In the genomic region with DNA sequence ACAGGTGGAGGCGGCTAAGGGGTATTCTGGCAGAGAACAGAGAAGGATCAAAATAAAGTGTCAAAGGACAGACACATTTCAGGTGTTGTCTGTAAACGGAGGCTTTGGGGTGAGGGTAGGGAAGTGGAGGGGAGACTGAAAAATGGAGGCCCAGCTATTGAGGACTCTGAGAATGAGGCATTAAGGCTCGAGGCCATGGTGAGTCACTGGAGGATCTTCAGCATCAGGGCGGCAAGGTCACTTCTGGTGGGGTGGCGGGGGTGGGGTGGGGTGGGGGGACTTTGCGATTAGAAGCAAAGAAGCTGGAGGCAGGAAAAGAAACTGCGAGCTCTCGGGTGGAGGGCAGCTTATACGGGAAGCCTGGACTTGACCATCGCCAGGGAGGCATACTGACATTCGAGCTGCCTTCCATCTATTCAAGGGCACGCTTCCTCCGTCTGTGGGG, we compare ENCODE assay signal across 8 cellular contexts. TPM values are rescaled to one million over a fixed set of nuclear protein-coding genes. Genes with fewer than 3 reads are reported as not detected.
A peak's percentile ranks its signal among the peaks of the same experiment; 100 is the strongest.
DNase-seq lines count a peak whose midpoint lies in the region; ATAC-seq, FAIRE-seq and TF ChIP-seq lines count a peak whose summit lies in the region.

No MANE protein-coding gene starts in this region.

- peak; percentile 22 for ATAC-seq in HepG2
- no peak for ATAC-seq in HG03354 (IDR thresholded peaks at IDR 0.05; ENCODE audit: poor library complexity, severe bottlenecking, unreplicated experiment)
- ATAC-seq in GM21526 (IDR thresholded peaks at IDR 0.05; ENCODE audit: low FRiP score, unreplicated experiment): no peak

- no peak for TF ChIP-seq RAD21 in HepG2 (CRISPR knock-in tag; IDR thresholded peaks at IDR 0.05)

- H3K27ac ChIP-seq in brain microvascular endothelial cell (peak overlapping the region; percentile 58), HepG2 (ENCODE audit: extremely low read length, insufficient read depth, low read length) (peak overlapping the region; percentile 68), stomach (peak overlapping the region; percentile 89 to 99 (median 97))

- CTCF ChIA-PET in HepG2 (lab: Yijun Ruan, JAX; ENCODE audit: low intra/inter-chr PET ratio, low total read pairs): no interaction called here

- 8% methylated on average over 11 of the region's 13 CpGs for WGBS in HepG2 (ENCODE audit: low lambda C conversion rate)
- 5 to 10% (median 7%) methylated on average over 11 to 13 of the region's 13 CpGs for whole genome bisulfite sequencing in stomach, 5 donors

- no peak overlapping the region for H2AFZ ChIP-seq in HepG2 (ENCODE audit: low read length)

- peak overlapping the region; percentile 81 for H3K9ac ChIP-seq in HepG2 (ENCODE audit: insufficient read depth, low read depth, low read length)

- H3K27me3 ChIP-seq in brain microvascular endothelial cell (replicated peaks): no peaks in the 10 kb centered on the region
- H3K27me3 ChIP-seq in HepG2 (ENCODE audit: control insufficient read depth in 1 of 2, insufficient read depth in 2 of 2, low read length in 2 of 2): no peaks in the 10 kb centered on the region
- H3K27me3 ChIP-seq in stomach: no peaks in the 10 kb centered on the region

- intact Hi-C loops in HepG2 (cut with micrococcal nuclease; ENCODE audit: unreplicated experiment): loop anchor here (5.0 kb wide), 1 partner anchor 70 kb away; no protein-coding TSS in a partner anchor
- intact Hi-C loops in stomach (cut with DNase I; ENCODE audit: low total_unique reads): loop anchor here (10.0 kb wide), 1 partner anchor 63 kb away; the partner anchor contains the start of gene PCGF5

- TF ChIP-seq POLR2A in HepG2 (IDR thresholded peaks at IDR 0.05; ENCODE audit: insufficient read depth in 1 of 2, low read depth in 2 of 2, low read length in 2 of 2) (no peak), stomach (IDR thresholded peaks at IDR 0.05) (no peak)

- no TSS peak for BruUV-seq in HepG2 (replicated peaks; lab: Mats Ljungman, UMichigan)

- H3K4me3 ChIP-seq in brain microvascular endothelial cell (ENCODE audit: low read depth, low read length) (peak overlapping the region; percentile 70), HepG2 (replicated peaks in 1 of 3; ENCODE audit: insufficient read depth in 1 of 3, low read depth in 2 of 3, low read length in 3 of 3) (peak overlapping the region; percentile 61 to 91 (median 86)), stomach (peak overlapping the region; percentile 57 to 92 (median 84))

- POLR2A ChIA-PET in HepG2 (lab: Yijun Ruan, JAX): interaction anchor here (0.6 to 3.2 kb wide), 13 partner anchors 9 to 247 kb away, joined by 3 to 52 read pairs (median 3); partner anchors contain the start of gene PCGF5

- FAIRE-seq in HepG2 (lab: Jason Lieb, UNC): no peak

- H3K4me2 ChIP-seq in HepG2 (ENCODE audit: low read depth, low read length): peak overlapping the region; percentile 98

- H3K79me2 ChIP-seq in HepG2 (ENCODE audit: insufficient read depth, low read length): peaks cover 31% of the 10 kb centered on the region

- H3K9me3 ChIP-seq in HepG2 (ENCODE audit: low read length) (no peaks in the 10 kb centered on the region), stomach (no peaks in the 10 kb centered on the region)

- H4K20me1 ChIP-seq in HepG2 (ENCODE audit: insufficient read depth, low read length): 0 out of 2 replicates have a peak, but pooled peaks cover 6% of the 10 kb centered on the region

- TF ChIP-seq CTCF in brain microvascular endothelial cell (IDR thresholded peaks at IDR 0.05; ENCODE audit: low read depth, low read length, missing control alignments) (no peak), HepG2 (CRISPR knock-in tag; IDR thresholded peaks at IDR 0.05) (no peak), stomach (IDR thresholded peaks at IDR 0.05) (no peak)

- H3K36me3 ChIP-seq in brain microvascular endothelial cell (replicated peaks) (no peaks in the 10 kb centered on the region), HepG2 (replicated peaks in 1 of 2; ENCODE audit: control insufficient read depth in 1 of 2, insufficient read depth in 2 of 2, low read length in 2 of 2) (no peaks in the 10 kb centered on the region; a peak in 1 of 5 replicates), stomach (no peaks in the 10 kb centered on the region)

- in situ Hi-C loops in brain microvascular endothelial cell (cut with HindIII; ENCODE audit: low pct_ligation_motif_present, low sequenced_read_pairs): no loop called here
- in situ Hi-C loops in HepG2 (cut with HindIII; ENCODE audit: extremely low pct_ligation_motif_present, low pct_unique_long_range_greater_than_20kb): loop anchor here (5.0 kb wide), 1 partner anchor 60 kb away; the partner anchor contains the start of gene PCGF5

- H3K4me1 ChIP-seq in HepG2 (ENCODE audit: insufficient read depth, low read length) (peaks cover 40% of the 10 kb centered on the region), stomach (peaks cover 7 to 39% (median 28%) of the 10 kb centered on the region in 4 donors)

- DNase-seq in ELR (ENCODE audit: low read depth) (peak; percentile 80), NCI-H146 (lab: John Stamatoyannopoulos, UW) (peak; percentile 53), brain microvascular endothelial cell (no peak), HepG2 (ENCODE audit: low spot score) (peak; percentile 6), stomach (no peak), foreskin melanocyte (no peak)

- TF ChIP-seq EP300 in HepG2 (IDR thresholded peaks at IDR 0.05; ENCODE audit: low read depth in 2 of 2, low read length in 2 of 2): no peak
- no peak for TF ChIP-seq EP300 in HepG2 (CRISPR knock-in tag; IDR thresholded peaks at IDR 0.05; ENCODE audit: borderline replicate concordance)
- TF ChIP-seq EP300 in stomach (IDR thresholded peaks at IDR 0.05): no peak

TF ChIP-seq in HepG2, 621 proteins besides CTCF, POLR2A, EP300 and RAD21:
- TF ChIP-seq ZNF770 (CRISPR knock-in tag; IDR thresholded peaks at IDR 0.05) (peak; percentile 32; the same call in 1 of the 2 replicates), ZNF672 (CRISPR knock-in tag; IDR thresholded peaks at IDR 0.05) (0 out of 2 replicates have a peak, but pooled peaks have one; percentile 64), ISL2 (CRISPR knock-in tag; IDR thresholded peaks at IDR 0.05) (no peak), MED1 (CRISPR knock-in tag; IDR thresholded peaks at IDR 0.05) (peak; percentile 17; the same call in 1 of the 2 replicates), RXRA (CRISPR knock-in tag; IDR thresholded peaks at IDR 0.05) (0 out of 2 replicates have a peak, but pooled peaks have one; percentile 20), TAF1 (CRISPR knock-in tag; IDR thresholded peaks at IDR 0.05) (no peak), ZNF850 (CRISPR knock-in tag; conservative IDR thresholded peaks at IDR 0.05) (0 out of 2 replicates have a peak, but pooled peaks have one; percentile 45), MYC (CRISPR knock-in tag; IDR thresholded peaks at IDR 0.05; ENCODE audit: borderline replicate concordance) (no peak), HDAC1 (CRISPR knock-in tag; IDR thresholded peaks at IDR 0.05) (peak; percentile 36; the same call in 1 of the 2 replicates), FOSL2 (CRISPR knock-in tag; IDR thresholded peaks at IDR 0.05) (peak; percentile 45; the same call in 1 of the 2 replicates)
- TF ChIP-seq, protein P1, sequence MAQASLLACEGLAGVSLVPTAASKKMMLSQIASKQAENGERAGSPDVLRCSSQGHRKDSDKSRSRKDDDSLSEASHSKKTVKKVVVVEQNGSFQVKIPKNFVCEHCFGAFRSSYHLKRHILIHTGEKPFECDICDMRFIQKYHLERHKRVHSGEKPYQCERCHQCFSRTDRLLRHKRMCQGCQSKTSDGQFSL (CRISPR knock-in tag; IDR thresholded peaks at IDR 0.05): 0 out of 2 replicates have a peak, but pooled peaks have one; percentile 15

RNA-seq across cellular contexts. Expression of gene PCGF5, which starts 58.4 kb away (rescaled TPM):
- total RNA-seq in HepG2 (2016; rRNA removed; fragmentation: Illumina TruSeq; extraction: Trizol): 61.3 and 74.8 TPM in 2 replicates
- 88.0 and 95.6 TPM in 2 replicates for total RNA-seq in HepG2 (2016; cell fraction: cytosol; rRNA removed; fragmentation: Illumina TruSeq; extraction: Trizol; ENCODE audit: low read depth)
- total RNA-seq in HepG2 (2016; cell fraction: insoluble cytoplasmic fraction; rRNA removed; fragmentation: Illumina TruSeq; extraction: Trizol): 58.9 and 64.6 TPM in 2 replicates
- 128 and 129 TPM in 2 replicates for total RNA-seq in HepG2 (2016; cell fraction: membrane; rRNA removed; fragmentation: Illumina TruSeq; extraction: Trizol)
- 59.7 and 63.0 TPM in 2 replicates for total RNA-seq in HepG2 (2016; cell fraction: nucleus; rRNA removed; fragmentation: Illumina TruSeq; extraction: Trizol)
- polyA plus RNA-seq in HepG2 (2011; rRNA removed): 98.8 and 138 TPM in 2 replicates
- polyA plus RNA-seq in HepG2 (2011; cell fraction: cytosol; rRNA removed): 83.2 and 123 TPM in 2 replicates
- polyA plus RNA-seq in HepG2 (2011; cell fraction: nucleus; rRNA removed): 41.6 and 47.7 TPM in 2 replicates
- 90.8 and 126 TPM in 2 replicates for polyA plus RNA-seq in HepG2 (2012)
- 395 and 447 TPM in 2 replicates for polyA plus RNA-seq in HepG2 (2016; cell fraction: cytosol; fragmentation: Illumina TruSeq; extraction: Trizol; ENCODE audit: low read depth)
- polyA plus RNA-seq in HepG2 (2016; cell fraction: insoluble cytoplasmic fraction; fragmentation: Illumina TruSeq; extraction: Trizol; ENCODE audit: low read depth): 136 and 158 TPM in 2 replicates
- polyA plus RNA-seq in HepG2 (2016; cell fraction: membrane; fragmentation: Illumina TruSeq; extraction: Trizol; ENCODE audit: low read depth): 409 and 421 TPM in 2 replicates
- 99.0 and 111 TPM in 2 replicates for polyA plus RNA-seq in HepG2 (2016; cell fraction: nucleus; fragmentation: Illumina TruSeq; extraction: Trizol; ENCODE audit: insufficient read depth, low read depth)
- polyA minus RNA-seq in HepG2 (2011; rRNA and poly(A)+ RNA removed; ENCODE audit: low replicate concordance): 25.3 and 38.9 TPM in 2 replicates
- 45.0 and 50.5 TPM in 2 replicates for polyA minus RNA-seq in HepG2 (2011; cell fraction: cytosol; rRNA and poly(A)+ RNA removed)
- 114 and 122 TPM in 2 replicates for polyA minus RNA-seq in HepG2 (2011; cell fraction: nucleus; rRNA and poly(A)+ RNA removed)
- 10 to 100 TPM; 10.7 to 78.2 (median 57.6) TPM for total RNA-seq in stomach
- 10 to 100 TPM; 19.8 to 35.4 (median 32.1) TPM for polyA plus RNA-seq in stomach

Comparison
In these comparisons a context has a peak if more than half of its experiments do, and no peak if none do; other contexts are left out.
1. DNase-seq: peak in ELR (single experiment), NCI-H146 (single experiment) and HepG2 (single experiment); none in brain microvascular endothelial cell (single experiment), stomach (single experiment) and foreskin melanocyte (single experiment).
2. Peak in every context shown above with its lines, with median percentiles within 50 percentile points of each other: H3K27ac ChIP-seq and H3K4me3 ChIP-seq.